17 cellular contexts compared by ENCODE assay signal in genomic region chr16:68269793-68270192, GRCh38. TPM values are rescaled to one million over a fixed set of nuclear protein-coding genes. Genes with fewer than 3 reads are reported as not detected.
A peak's percentile ranks its signal among the peaks of the same experiment; 100 is the strongest.
DNase-seq lines count a peak whose midpoint lies in the region; ATAC-seq and TF ChIP-seq lines count a peak whose summit lies in the region.
"Had no signal": no experiment of that assay in that cellular context is flagged by ENCODE, and none has a peak within 500 bp of the region (broad histone marks: within the 10 kb centered on the region; RNA-seq: fewer than 3 reads in every experiment).

No MANE protein-coding gene starts in this region.

- peaks cover 53% of the 10 kb centered on the region for H3K36me3 Mint-ChIP-seq in activated CD4-positive, alpha-beta T cell treated with anti-CD3 and anti-CD28 coated beads for 36 hours (ENCODE audit: low read depth)
- H3K36me3 Mint-ChIP-seq in IgD-negative memory B cell: peaks cover 1% of the 10 kb centered on the region
- H3K36me3 Mint-ChIP-seq in activated naive CD8-positive, alpha-beta T cell treated with anti-CD3 and anti-CD28 coated beads for 36 hours: peaks cover 64% of the 10 kb centered on the region

- H3K9me3 Mint-ChIP-seq in activated CD4-positive, alpha-beta T cell treated with anti-CD3 and anti-CD28 coated beads for 36 hours (ENCODE audit: low read depth): no peaks in the 10 kb centered on the region
- H3K9me3 Mint-ChIP-seq in IgD-negative memory B cell: no peaks in the 10 kb centered on the region
- H3K9me3 Mint-ChIP-seq in activated naive CD8-positive, alpha-beta T cell treated with anti-CD3 and anti-CD28 coated beads for 36 hours: no peaks in the 10 kb centered on the region

- CTCF ChIA-PET in activated CD4-positive, alpha-beta T cell treated with anti-CD3 and anti-CD28 coated beads for 36 hours (lab: Charles Lee): interaction anchor here (0.6 to 22.1 kb wide), 5 partner anchors 15 to 57 kb away, joined by 3 to 517 read pairs (median 5); partner anchors contain the start of genes PRMT7 and SLC7A6OS

- H3K4me1 ChIP-seq in gastrocnemius medialis: peaks cover 83 to 85% of the 10 kb centered on the region in 2 donors
- H3K4me1 ChIP-seq: uterus had no signal

- peak overlapping the region; percentile 95 to 100 (median 99) for H3K27ac ChIP-seq in gastrocnemius medialis
- H3K27ac ChIP-seq: body of pancreas, lower lobe of right lung, uterus had no signal

- no peaks in the 10 kb centered on the region for H3K27me3 Mint-ChIP-seq in activated CD4-positive, alpha-beta T cell treated with anti-CD3 and anti-CD28 coated beads for 36 hours
- no peaks in the 10 kb centered on the region for H3K27me3 Mint-ChIP-seq in IgD-negative memory B cell
- no peaks in the 10 kb centered on the region for H3K27me3 Mint-ChIP-seq in activated naive CD8-positive, alpha-beta T cell treated with anti-CD3 and anti-CD28 coated beads for 36 hours

- peaks cover 83% of the 10 kb centered on the region for H3K4me1 Mint-ChIP-seq in activated CD4-positive, alpha-beta T cell treated with anti-CD3 and anti-CD28 coated beads for 36 hours
- peaks cover 49 to 56% (median 53%) of the 10 kb centered on the region in 3 donors for H3K4me1 Mint-ChIP-seq in IgD-negative memory B cell
- H3K4me1 Mint-ChIP-seq in activated naive CD8-positive, alpha-beta T cell treated with anti-CD3 and anti-CD28 coated beads for 36 hours: peaks cover 83% of the 10 kb centered on the region

- DNase-seq in activated CD4-positive, alpha-beta T cell treated with anti-CD3 and anti-CD28 coated beads for 36 hours: no peak
- DNase-seq in activated CD4-positive, alpha-beta T cell treated with anti-CD3 and anti-CD28 coated beads for 48 hours: no peak
- DNase-seq in activated naive CD8-positive, alpha-beta T cell treated with anti-CD3 and anti-CD28 coated beads for 36 hours: no peak
- no peak for DNase-seq in gastrocnemius medialis
- no peak for DNase-seq in HT-29 (ENCODE audit: low spot score)
- no peak for DNase-seq in NCI-H1417 (lab: John Stamatoyannopoulos, UW)
- no peak for DNase-seq in globus pallidus (ENCODE audit: low spot score)
- DNase-seq: activated CD4-positive, alpha-beta T cell treated with anti-CD3 and anti-CD28 coated beads for 1 hour; activated effector memory CD4-positive, alpha-beta T cell treated with Interleukin-2 at 50 U/mL for 16 hours; body of pancreas; C1 segment of cervical spinal cord; lower lobe of right lung; NCI-H1436; NCI-H345; uterus had no signal

- no peak overlapping the region for H3K4me3 Mint-ChIP-seq in activated CD4-positive, alpha-beta T cell treated with anti-CD3 and anti-CD28 coated beads for 36 hours
- no peak overlapping the region for H3K4me3 Mint-ChIP-seq in IgD-negative memory B cell
- peak overlapping the region; percentile 30 for H3K4me3 Mint-ChIP-seq in activated naive CD8-positive, alpha-beta T cell treated with anti-CD3 and anti-CD28 coated beads for 36 hours

- no peaks in the 10 kb centered on the region for H3K9me3 ChIP-seq in gastrocnemius medialis
- H3K9me3 ChIP-seq: body of pancreas, lower lobe of right lung, uterus had no signal

- intact Hi-C loops in activated CD4-positive, alpha-beta T cell treated with anti-CD3 and anti-CD28 coated beads for 36 hours (cut with DNase I, micrococcal nuclease): loop anchor here (10.0 kb wide), 2 partner anchors 235 to 485 kb away; no protein-coding TSS in a partner anchor
- intact Hi-C loops in gastrocnemius medialis (cut with DNase I; ENCODE audit: low total_unique reads): no loop called here

- peaks cover 0 to 51% of the 10 kb centered on the region in 2 donors for H3K36me3 ChIP-seq in gastrocnemius medialis
- H3K36me3 ChIP-seq: uterus had no signal

- peak overlapping the region; percentile 15 to 96 (median 94) for H3K4me3 ChIP-seq in gastrocnemius medialis
- H3K4me3 ChIP-seq: body of pancreas, lower lobe of right lung, uterus had no signal

- no peak for TF ChIP-seq POLR2A in gastrocnemius medialis (IDR thresholded peaks at IDR 0.05)

- H3K27me3 ChIP-seq in gastrocnemius medialis: no peaks in the 10 kb centered on the region
- H3K27me3 ChIP-seq: body of pancreas, uterus had no signal

- peak overlapping the region; percentile 88 for H3K27ac Mint-ChIP-seq in activated CD4-positive, alpha-beta T cell treated with anti-CD3 and anti-CD28 coated beads for 36 hours
- peak overlapping the region; percentile 63 to 90 (median 79) for H3K27ac Mint-ChIP-seq in IgD-negative memory B cell
- peak overlapping the region; percentile 93 for H3K27ac Mint-ChIP-seq in activated naive CD8-positive, alpha-beta T cell treated with anti-CD3 and anti-CD28 coated beads for 36 hours

- ATAC-seq in activated CD4-positive, alpha-beta T cell treated with anti-CD3 and anti-CD28 coated beads for 36 hours: no peak
- no peak for ATAC-seq in gastrocnemius medialis
- ATAC-seq: body of pancreas had no signal

- POLR2A ChIA-PET in activated CD4-positive, alpha-beta T cell treated with anti-CD3 and anti-CD28 coated beads for 36 hours (lab: Charles Lee): interaction anchor here (0.5 to 0.7 kb wide), 2 partner anchors 14 to 113 kb away, joined by 3 to 6 read pairs; no protein-coding TSS in a partner anchor

- in situ Hi-C loops in gastrocnemius medialis (cut with MboI; ENCODE audit: low sequenced_read_pairs in 4 of 4): no loop called here

- TF ChIP-seq CTCF in gastrocnemius medialis (IDR thresholded peaks at IDR 0.05 in 4 of 5, conservative IDR thresholded peaks at IDR 0.05 in 1 of 5): no peak

RNA-seq across cellular contexts. Expression of gene SLC7A6, which starts 5.5 kb away (rescaled TPM):
- 10 to 100 TPM; 55.7 to 58.7 TPM for total RNA-seq in activated CD4-positive, alpha-beta T cell treated with anti-CD3 and anti-CD28 coated beads for 36 hours
- 13.8 TPM for polyA plus RNA-seq in IgD-negative memory B cell
- total RNA-seq in activated naive CD8-positive, alpha-beta T cell treated with anti-CD3 and anti-CD28 coated beads for 36 hours: 10 to 100 TPM; 65.9 to 69.9 TPM
- total RNA-seq in gastrocnemius medialis: 100 to 1,000 TPM in 3 of 4 donors, 10 to 100 TPM in 1; 97.3 to 205 (median 117) TPM
- 43.2 and 53.7 TPM in 2 replicates for total RNA-seq in HT-29 (2014; rRNA removed; shearing (Covaris generic))

RNA-seq across cellular contexts. Expression of gene PLA2G15, which starts 24.6 kb away (rescaled TPM):
- total RNA-seq in activated CD4-positive, alpha-beta T cell treated with anti-CD3 and anti-CD28 coated beads for 36 hours: 1 to 10 TPM; 6.0 to 7.0 TPM
- polyA plus RNA-seq in IgD-negative memory B cell: 8.2 TPM
- total RNA-seq in activated naive CD8-positive, alpha-beta T cell treated with anti-CD3 and anti-CD28 coated beads for 36 hours: 1 to 10 TPM; 7.9 to 8.0 TPM
- total RNA-seq in gastrocnemius medialis: 10 to 100 TPM; 67.8 to 91.3 (median 84.8) TPM
- 15.9 and 18.6 TPM in 2 replicates for total RNA-seq in HT-29 (2014; rRNA removed; shearing (Covaris generic))

RNA-seq across cellular contexts. Expression of gene ESRP2, which starts 33.9 kb away (rescaled TPM):
- under 1 TPM; 0.58 to 0.85 TPM for total RNA-seq in activated CD4-positive, alpha-beta T cell treated with anti-CD3 and anti-CD28 coated beads for 36 hours
- 0.48 TPM for polyA plus RNA-seq in IgD-negative memory B cell
- total RNA-seq in activated naive CD8-positive, alpha-beta T cell treated with anti-CD3 and anti-CD28 coated beads for 36 hours: 1 to 10 TPM in 1 of 2 experiments, under 1 TPM in 1; 0.92 to 1.2 TPM
- under 1 TPM in 3 of 4 donors, not detected in 1; 0.11 to 0.51 (median 0.13) TPM for total RNA-seq in gastrocnemius medialis
- 104 and 122 TPM in 2 replicates for total RNA-seq in HT-29 (2014; rRNA removed; shearing (Covaris generic))
- total RNA-seq: T-helper 1 cell treated with Interleukin-12 subunit alpha and Interleukin-12 subunit beta and Interleukin-4 antibody, amounts not matched to agents 30 ng/mL and 1 ng/mL, for 36 hours had no signal

RNA-seq across cellular contexts. Expression of gene SLC7A6OS, which starts 41.0 kb away (rescaled TPM):
- total RNA-seq in activated CD4-positive, alpha-beta T cell treated with anti-CD3 and anti-CD28 coated beads for 36 hours: 10 to 100 TPM; 17.4 to 21.7 TPM
- polyA plus RNA-seq in IgD-negative memory B cell: 28.2 TPM
- 10 to 100 TPM; 23.0 to 23.3 TPM for total RNA-seq in activated naive CD8-positive, alpha-beta T cell treated with anti-CD3 and anti-CD28 coated beads for 36 hours
- 1 to 10 TPM; 5.0 to 8.8 (median 7.3) TPM for total RNA-seq in gastrocnemius medialis
- total RNA-seq in HT-29 (2014; rRNA removed; shearing (Covaris generic)): 15.0 and 22.2 TPM in 2 replicates

RNA-seq across cellular contexts. Expression of gene PRMT7, which starts 41.0 kb away (rescaled TPM):
- 10 to 100 TPM; 62.7 to 70.7 TPM for total RNA-seq in activated CD4-positive, alpha-beta T cell treated with anti-CD3 and anti-CD28 coated beads for 36 hours
- polyA plus RNA-seq in IgD-negative memory B cell: 22.8 TPM
- total RNA-seq in activated naive CD8-positive, alpha-beta T cell treated with anti-CD3 and anti-CD28 coated beads for 36 hours: 10 to 100 TPM; 68.9 to 72.0 TPM
- 10 to 100 TPM; 22.2 to 41.0 (median 32.8) TPM for total RNA-seq in gastrocnemius medialis
- 36.3 and 50.6 TPM in 2 replicates for total RNA-seq in HT-29 (2014; rRNA removed; shearing (Covaris generic))

Comparison
In these comparisons a context has a peak if more than half of its experiments do, and no peak if none do; other contexts are left out.
1. RNA of gene ESRP2, which starts 33.9 kb away (total RNA-seq): 104 to 122 TPM in HT-29; 0.92 to 1.2 TPM in activated naive CD8-positive, alpha-beta T cell treated with anti-CD3 and anti-CD28 coated beads for 36 hours, 0.58 to 0.85 TPM in activated CD4-positive, alpha-beta T cell treated with anti-CD3 and anti-CD28 coated beads for 36 hours and 0.11 to 0.51 TPM in gastrocnemius medialis; every median in the first group is over 10 times any median in the second.
2. Peak in every context shown above with its lines, with median percentiles within 50 percentile points of each other: H3K27ac Mint-ChIP-seq.